ENCODE assay signal across 1 cellular context in genomic region chr15:41283653-41284424, GRCh38.
TF ChIP-seq lines count a peak whose summit lies in the region.

No MANE protein-coding gene starts in this region.

TF ChIP-seq in HepG2, 621 proteins besides CTCF, POLR2A, EP300 and RAD21 (continued from another document and continues in another):
- no peak for TF ChIP-seq ATF5 (CRISPR knock-in tag; IDR thresholded peaks at IDR 0.05; ENCODE audit: low read depth)
- peak; percentile 50; the same call in 1 of the 2 replicates for TF ChIP-seq ATF7-NPFF (CRISPR knock-in tag; IDR thresholded peaks at IDR 0.05; ENCODE audit: low read depth)
- no peak for TF ChIP-seq RFX3 (CRISPR knock-in tag; IDR thresholded peaks at IDR 0.05)
- peak; percentile 58 for TF ChIP-seq IRF2 (CRISPR knock-in tag; IDR thresholded peaks at IDR 0.05)
- TF ChIP-seq ZNF121 (CRISPR knock-in tag; IDR thresholded peaks at IDR 0.05) = no peak
- no peak; the same call in 1 of the 2 replicates for TF ChIP-seq RCOR2 (CRISPR knock-in tag; IDR thresholded peaks at IDR 0.05)
- TF ChIP-seq TGIF2 (CRISPR knock-in tag; IDR thresholded peaks at IDR 0.05) = no peak
- TF ChIP-seq THYN1 (CRISPR knock-in tag; IDR thresholded peaks at IDR 0.05; ENCODE audit: borderline replicate concordance, low read depth) = no peak
- TF ChIP-seq HIVEP1 (CRISPR knock-in tag; IDR thresholded peaks at IDR 0.05) = 0 out of 2 replicates have a peak, but pooled peaks have one; percentile 48
- TF ChIP-seq ZNF724P (CRISPR knock-in tag; IDR thresholded peaks at IDR 0.05; ENCODE audit: borderline replicate concordance) = 0 out of 2 replicates have a peak, but pooled peaks have one; percentile 52
- no peak for TF ChIP-seq TBX3 (IDR thresholded peaks at IDR 0.05; ENCODE audit: borderline replicate concordance)
- no peak for TF ChIP-seq ZNF512 (CRISPR knock-in tag; IDR thresholded peaks at IDR 0.05)
- TF ChIP-seq MXD3 (CRISPR knock-in tag; IDR thresholded peaks at IDR 0.05) = peak; percentile 71; the same call in 1 of the 2 replicates
- no peak for TF ChIP-seq ETS1 (CRISPR knock-in tag; IDR thresholded peaks at IDR 0.05)
- TF ChIP-seq ZNF83 (CRISPR knock-in tag; IDR thresholded peaks at IDR 0.05; ENCODE audit: borderline replicate concordance) = no peak
- peak in 1 of 2 experiments; percentile 48; a peak in 1 of 4 replicates for TF ChIP-seq REST (IDR thresholded peaks at IDR 0.05; ENCODE audit: borderline replicate concordance in 1 of 2, low read depth in 1 of 2, low read length in 2 of 2)
- 0 out of 2 replicates have a peak, but pooled peaks have one; percentile 20 for TF ChIP-seq HNRNPL (IDR thresholded peaks at IDR 0.05; ENCODE audit: low read depth, low read length)
- TF ChIP-seq ISX (CRISPR knock-in tag; conservative IDR thresholded peaks at IDR 0.05) = no peak
- TF ChIP-seq BHLHE40 (IDR thresholded peaks at IDR 0.05; ENCODE audit: low read length) = no peak
- TF ChIP-seq ZBTB1 (CRISPR knock-in tag; IDR thresholded peaks at IDR 0.05; ENCODE audit: borderline replicate concordance) = no peak
- no peak for TF ChIP-seq ZFAT (CRISPR knock-in tag; conservative IDR thresholded peaks at IDR 0.05)
- peak; percentile 90; the same call in 1 of the 2 replicates for TF ChIP-seq ZNF879 (CRISPR knock-in tag; IDR thresholded peaks at IDR 0.05)
- TF ChIP-seq TBL1XR1 (IDR thresholded peaks at IDR 0.05; ENCODE audit: borderline replicate concordance, low read length, partially characterized antibody) = no peak
- no peak for TF ChIP-seq GMEB2 (CRISPR knock-in tag; IDR thresholded peaks at IDR 0.05; ENCODE audit: low read depth)
- no peak for TF ChIP-seq SMC3 (IDR thresholded peaks at IDR 0.05; ENCODE audit: low read length)
- TF ChIP-seq ZBTB2 (CRISPR knock-in tag; IDR thresholded peaks at IDR 0.05; ENCODE audit: low read depth) = no peak
- TF ChIP-seq NAIF1 (CRISPR knock-in tag; IDR thresholded peaks at IDR 0.05; ENCODE audit: borderline replicate concordance) = no peak
- no peak for TF ChIP-seq IRX3 (CRISPR knock-in tag; IDR thresholded peaks at IDR 0.05; ENCODE audit: borderline replicate concordance, low read depth)
- TF ChIP-seq MAX (IDR thresholded peaks at IDR 0.05) = peak; percentile 26
- no peak; the same call in 1 of the 2 replicates for TF ChIP-seq MAZ (IDR thresholded peaks at IDR 0.05; ENCODE audit: borderline replicate concordance, low read depth, low read length)
- peak; percentile 40; the same call in 1 of the 2 replicates for TF ChIP-seq MAZ (CRISPR knock-in tag; IDR thresholded peaks at IDR 0.05; ENCODE audit: low read depth)
- TF ChIP-seq ZNF878 (CRISPR knock-in tag; IDR thresholded peaks at IDR 0.05) = peak; percentile 41; the same call in 1 of the 2 replicates
- no peak for TF ChIP-seq ZNF24 (IDR thresholded peaks at IDR 0.05)
- TF ChIP-seq ZHX2 (IDR thresholded peaks at IDR 0.05; ENCODE audit: low read depth) = peak; percentile 72
- no peak for TF ChIP-seq ZHX2 (CRISPR knock-in tag; IDR thresholded peaks at IDR 0.05; ENCODE audit: borderline replicate concordance)
